Comparison of ENCODE assay signal across 11 cellular contexts in genomic region chr6:106104476-106104875, GRCh38.
"Had no signal": no experiment of that assay in that cellular context is flagged by ENCODE, and none has a peak within 500 bp of the region (broad histone marks: within the 10 kb centered on the region; RNA-seq: fewer than 3 reads in every experiment).

No MANE protein-coding gene starts in this region.

- H3K27me3 ChIP-seq: foreskin keratinocyte, uterus had no signal

- H3K4me3 ChIP-seq: mucosa of descending colon, tibial artery, uterus had no signal

- H3K36me3 ChIP-seq: right atrium auricular region, uterus had no signal

- H3K4me1 ChIP-seq: uterus had no signal

- ATAC-seq: WTC11 had no signal

- H3K27ac ChIP-seq: foreskin keratinocyte, right atrium auricular region, tibial artery, uterus had no signal

- DNase-seq: activated CD4-positive, alpha-beta T cell treated with anti-CD3 and anti-CD28 coated beads, Interleukin-2, amount 50 U/mL, for 4 hours; activated naive CD8-positive, alpha-beta T cell treated with anti-CD3 and anti-CD28 coated beads, Interleukin-2, amount 10 ng/mL, durations not matched to agents 7 days and 5 days; anterior cingulate cortex; dorsolateral prefrontal cortex; foreskin keratinocyte; mucosa of descending colon; nucleus accumbens; tibial artery; uterus had no signal

- H3K9me3 ChIP-seq: mucosa of descending colon, right atrium auricular region, tibial artery, uterus had no signal
